In genomic region chr1:206001476-206001888, GRCh38 we compare ENCODE assay signal across 8 cellular contexts. TPM values are rescaled to one million over a fixed set of nuclear protein-coding genes. Genes with fewer than 3 reads are reported as not detected.
A peak's percentile ranks its signal among the peaks of the same experiment; 100 is the strongest.
DNase-seq lines count a peak whose midpoint lies in the region; ATAC-seq, FAIRE-seq and TF ChIP-seq lines count a peak whose summit lies in the region.

No MANE protein-coding gene starts in this region.

- POLR2A ChIA-PET in Panc1 (lab: Charles Lee): interaction anchor here (0.8 kb wide), 1 partner anchor 12 kb away, joined by 7 read pairs; no protein-coding TSS in a partner anchor

- in situ Hi-C loops in Panc1 (cut with HindIII; ENCODE audit: low pct_unique_long_range_greater_than_20kb, low sequenced_read_pairs): no loop called here

- ATAC-seq in Panc1 (peak; percentile 79), GM21528 (IDR thresholded peaks at IDR 0.05; ENCODE audit: low FRiP score, unreplicated experiment) (no peak), GM18861 (IDR thresholded peaks at IDR 0.05; ENCODE audit: unreplicated experiment) (no peak)

- TF ChIP-seq CTCF in Panc1 (IDR thresholded peaks at IDR 0.05) (no peak), colonic mucosa (IDR thresholded peaks at IDR 0.05) (no peak)

- intact Hi-C loops in Panc1 (cut with micrococcal nuclease; ENCODE audit: unreplicated experiment) (no loop called here), colonic mucosa (cut with DNase I) (no loop called here)

- H3K4me1 ChIP-seq in Panc1 (ENCODE audit: control insufficient read depth, insufficient read depth, low read length) (0 out of 2 replicates have a peak, but pooled peaks cover 6% of the 10 kb centered on the region), colonic mucosa (no peaks in the 10 kb centered on the region), mesodermal cell (ENCODE audit: control insufficient read depth, insufficient read depth, low read length, poor library complexity, severe bottlenecking) (peaks cover 27% of the 10 kb centered on the region)

- DNase-seq in ELF-1 (ENCODE audit: low read depth, low spot score): peak; percentile 43
- no peak for DNase-seq in Panc1 (ENCODE audit: low read depth, low spot score)
- DNase-seq in colonic mucosa: peak; percentile 18
- DNase-seq in urothelium cell line (ENCODE audit: low spot score): peak; percentile 91
- DNase-seq in NCI-H524 (lab: John Stamatoyannopoulos, UW): no peak

- WGBS in mesodermal cell (ENCODE audit: insufficient coverage in 2 of 2), 2 experiments: 14 to 42% methylated on average over 1 to 3 of the region's 3 CpGs

- BruUV-seq in Panc1 (replicated peaks; lab: Mats Ljungman, UMichigan): no TSS peak

- H3K4me3 ChIP-seq in Panc1 (ENCODE audit: low read depth in 2 of 2, low read length in 2 of 2): no peak overlapping the region
- no peak overlapping the region for H3K4me3 ChIP-seq in colonic mucosa
- H3K4me3 ChIP-seq in mesodermal cell (ENCODE audit: extremely low read depth, insufficient read depth, low read length, poor library complexity, severe bottlenecking): no peak overlapping the region

- no peak for FAIRE-seq in urothelium cell line (lab: Jason Lieb, UNC)

- H3K27ac ChIP-seq in Panc1 (ENCODE audit: low read length): no peak overlapping the region
- H3K27ac ChIP-seq in colonic mucosa: no peak overlapping the region
- H3K27ac ChIP-seq in mesodermal cell (ENCODE audit: low read depth, low read length, severe bottlenecking): peak overlapping the region; percentile 37

- H3K27me3 ChIP-seq in Panc1 (ENCODE audit: control insufficient read depth, insufficient read depth, low read length): no peaks in the 10 kb centered on the region
- no peaks in the 10 kb centered on the region for H3K27me3 ChIP-seq in colonic mucosa

- CTCF ChIA-PET in Panc1 (lab: Charles Lee): no interaction called here

- H3K9me3 ChIP-seq in Panc1 (ENCODE audit: control insufficient read depth, insufficient read depth, low read depth, low read length) (no peaks in the 10 kb centered on the region), colonic mucosa (no peaks in the 10 kb centered on the region), mesodermal cell (ENCODE audit: control insufficient read depth, low read length) (peaks cover 6% of the 10 kb centered on the region)

- no peaks in the 10 kb centered on the region for H3K36me3 ChIP-seq in Panc1 (ENCODE audit: control insufficient read depth, insufficient read depth, low read length)
- H3K36me3 ChIP-seq in colonic mucosa: no peaks in the 10 kb centered on the region
- no peaks in the 10 kb centered on the region for H3K36me3 ChIP-seq in mesodermal cell (ENCODE audit: control insufficient read depth, insufficient read depth, low read length)

- peak overlapping the region in 1 of 2 donors; percentile 16 for H3K9ac ChIP-seq in colonic mucosa (ENCODE audit: low read depth in 2 of 2, low read length in 2 of 2)

RNA-seq across cellular contexts. Expression of gene RAB7B, which starts 1.7 kb away (rescaled TPM):
- 0.05 TPM for total RNA-seq in Panc1 (2021; ENCODE audit: unreplicated experiment)
- polyA plus RNA-seq in Panc1 (2012; ENCODE audit: insufficient read length): 0.27 TPM
- total RNA-seq in colonic mucosa: 1 to 10 TPM in 1 of 2 donors, under 1 TPM in 1; 0.57 to 1.2 TPM
- 2.4 TPM for polyA plus RNA-seq in mesodermal cell (2013, experiment 1 of 2)
- polyA plus RNA-seq in mesodermal cell (2013, experiment 2 of 2): 1.6 TPM

RNA-seq across cellular contexts. Expression of gene CTSE, which starts 22.2 kb away (rescaled TPM):
- total RNA-seq in Panc1 (2021; ENCODE audit: unreplicated experiment): not detected
- polyA plus RNA-seq in Panc1 (2012; ENCODE audit: insufficient read length): not detected
- 10 to 100 TPM; 10.1 to 10.8 TPM for total RNA-seq in colonic mucosa
- 0.33 TPM for polyA plus RNA-seq in mesodermal cell (2013, experiment 1 of 2)
- polyA plus RNA-seq in mesodermal cell (2013, experiment 2 of 2): not detected

RNA-seq across cellular contexts. Expression of gene RHEX, which starts 51.5 kb away (rescaled TPM):
- total RNA-seq in Panc1 (2021; ENCODE audit: unreplicated experiment): not detected
- polyA plus RNA-seq in Panc1 (2012; ENCODE audit: insufficient read length): not detected
- total RNA-seq in colonic mucosa: 1 to 10 TPM; 1.1 to 1.4 TPM
- not detected for polyA plus RNA-seq in mesodermal cell (2013, experiment 1 of 2)
- not detected for polyA plus RNA-seq in mesodermal cell (2013, experiment 2 of 2)

RNA-seq across cellular contexts. Expression of gene SLC26A9, which starts 58.2 kb away (rescaled TPM):
- total RNA-seq in Panc1 (2021; ENCODE audit: unreplicated experiment) (not detected), colonic mucosa (not detected)
- not detected for polyA plus RNA-seq in Panc1 (2012; ENCODE audit: insufficient read length)
- 0.29 TPM for polyA plus RNA-seq in mesodermal cell (2013, experiment 1 of 2)
- not detected for polyA plus RNA-seq in mesodermal cell (2013, experiment 2 of 2)

Comparison
In these comparisons a context has a peak if more than half of its experiments do, and no peak if none do; other contexts are left out.
1. DNase-seq: peak in ELF-1 (single experiment), colonic mucosa (single experiment) and urothelium cell line (single experiment); none in Panc1 (single experiment) and NCI-H524 (0 of 2).
2. RNA of gene CTSE, which starts 22.2 kb away (total RNA-seq): 10.1 to 10.8 TPM in colonic mucosa; not detected in Panc1 (single experiment); every median in the first group is over 10 times any median in the second.